8 cellular contexts compared by ENCODE assay signal in genomic region chr1:6794164-6794563, GRCh38. TPM values are rescaled to one million over a fixed set of nuclear protein-coding genes. Genes with fewer than 3 reads are reported as not detected.
A peak's percentile ranks its signal among the peaks of the same experiment; 100 is the strongest.
DNase-seq lines count a peak whose midpoint lies in the region; ATAC-seq and TF ChIP-seq lines count a peak whose summit lies in the region.

No MANE protein-coding gene starts in this region.

- intact Hi-C loops in upper lobe of right lung (cut with DNase I), result loop anchor here (5.0 to 10.0 kb wide), 2 partner anchors 281 to 853 kb away; no protein-coding TSS in a partner anchor

- H3K4me3 Mint-ChIP-seq in activated naive CD4-positive, alpha-beta T cell treated with anti-CD3 and anti-CD28 coated beads, Interleukin-2, amount 10 ng/mL, durations not matched to agents 7 days and 5 days, result no peak overlapping the region

- CTCF ChIA-PET in activated naive CD4-positive, alpha-beta T cell treated with anti-CD3 and anti-CD28 coated beads, Interleukin-2, amount 10 ng/mL, durations not matched to agents 7 days and 5 days (lab: Charles Lee), result no interaction called here

- DNase-seq in AG09309 (ENCODE audit: low read depth) (peak; percentile 45), HFF-Myc (ENCODE audit: extremely low read depth, low read depth) (no peak), SK-N-DZ (ENCODE audit: low spot score) (peak; percentile 28), upper lobe of right lung (no peak)
- no peak for DNase-seq in stimulated activated naive CD4-positive, alpha-beta T cell treated with Interleukin-2 at 50 U/mL for 16 hours (lab: John Stamatoyannopoulos, UW)
- no peak for DNase-seq in activated naive CD4-positive, alpha-beta T cell treated with anti-CD3 and anti-CD28 coated beads, Interleukin-2, amount 50 U/mL, for 16 hours
- DNase-seq in activated naive CD4-positive, alpha-beta T cell treated with anti-CD3 and anti-CD28 coated beads, Interleukin-2, amount 10 ng/mL, durations not matched to agents 7 days and 5 days, result no peak

- no peaks in the 10 kb centered on the region for H3K27me3 Mint-ChIP-seq in activated naive CD4-positive, alpha-beta T cell treated with anti-CD3 and anti-CD28 coated beads, Interleukin-2, amount 10 ng/mL, durations not matched to agents 7 days and 5 days

- no peak overlapping the region for H3K4me3 ChIP-seq in AG09309 (ENCODE audit: control insufficient read depth, low read depth, low read length)
- H3K4me3 ChIP-seq in HFF-Myc (replicated peaks; ENCODE audit: low read depth, low read length), result no peak overlapping the region
- no peak overlapping the region for H3K4me3 ChIP-seq in gastroesophageal sphincter
- H3K4me3 ChIP-seq in upper lobe of right lung, result no peak overlapping the region

- H3K27ac Mint-ChIP-seq in activated naive CD4-positive, alpha-beta T cell treated with anti-CD3 and anti-CD28 coated beads, Interleukin-2, amount 10 ng/mL, durations not matched to agents 7 days and 5 days, result no peak overlapping the region

- no peak for TF ChIP-seq POLR2A in gastroesophageal sphincter (IDR thresholded peaks at IDR 0.05)

- no peaks in the 10 kb centered on the region for H3K9me3 Mint-ChIP-seq in activated naive CD4-positive, alpha-beta T cell treated with anti-CD3 and anti-CD28 coated beads, Interleukin-2, amount 10 ng/mL, durations not matched to agents 7 days and 5 days

- H3K27me3 ChIP-seq in gastroesophageal sphincter, result no peaks in the 10 kb centered on the region
- H3K27me3 ChIP-seq in upper lobe of right lung, result no peaks in the 10 kb centered on the region

- peaks cover 6 to 72% (median 9%) of the 10 kb centered on the region in 3 donors for H3K4me1 ChIP-seq in gastroesophageal sphincter
- peaks cover 13% of the 10 kb centered on the region for H3K4me1 ChIP-seq in upper lobe of right lung

- 53 to 55% methylated on average over 2 of the region's 2 CpGs for WGBS in gastroesophageal sphincter (ENCODE audit: low coverage in 1 of 2), 2 donors

- H3K4me1 Mint-ChIP-seq in activated naive CD4-positive, alpha-beta T cell treated with anti-CD3 and anti-CD28 coated beads, Interleukin-2, amount 10 ng/mL, durations not matched to agents 7 days and 5 days, result peaks cover 4% of the 10 kb centered on the region

- no peak for TF ChIP-seq EP300 in gastroesophageal sphincter (IDR thresholded peaks at IDR 0.05)

- H3K27ac ChIP-seq in gastroesophageal sphincter (no peak overlapping the region), upper lobe of right lung (no peak overlapping the region)

- H3K36me3 ChIP-seq in gastroesophageal sphincter, result peaks cover 0 to 3% of the 10 kb centered on the region in 2 donors
- no peaks in the 10 kb centered on the region for H3K36me3 ChIP-seq in upper lobe of right lung

- no peak for ATAC-seq in gastroesophageal sphincter
- no peak for ATAC-seq in upper lobe of right lung

- TF ChIP-seq CTCF in AG09309 (IDR thresholded peaks at IDR 0.05; ENCODE audit: control insufficient read depth, insufficient read depth, low read depth, low read length, missing control alignments) (peak; percentile 21), HFF-Myc (IDR thresholded peaks at IDR 0.05; ENCODE audit: low read depth, low read length, missing control alignments) (peak; percentile 6), gastroesophageal sphincter (IDR thresholded peaks at IDR 0.05) (peak; percentile 19 to 55 (median 44)), upper lobe of right lung (IDR thresholded peaks at IDR 0.05) (peak; percentile 50)

- peaks cover 15% of the 10 kb centered on the region for H3K36me3 Mint-ChIP-seq in activated naive CD4-positive, alpha-beta T cell treated with anti-CD3 and anti-CD28 coated beads, Interleukin-2, amount 10 ng/mL, durations not matched to agents 7 days and 5 days

- H3K9me3 ChIP-seq in gastroesophageal sphincter (no peaks in the 10 kb centered on the region), upper lobe of right lung (no peaks in the 10 kb centered on the region)

RNA-seq across cellular contexts. Expression of gene CAMTA1, which starts 8.9 kb away (rescaled TPM):
- polyA plus RNA-seq in SK-N-DZ (2014; cell fraction: cytosol; rRNA removed), result 142 and 188 TPM in 2 replicates
- polyA plus RNA-seq in SK-N-DZ (2014; cell fraction: nucleus; rRNA removed), result 90.4 and 103 TPM in 2 replicates
- total RNA-seq in gastroesophageal sphincter, result 100 to 1,000 TPM in 3 of 4 donors, 10 to 100 TPM in 1; 86.3 to 170 (median 132) TPM
- 63.4 TPM for total RNA-seq in upper lobe of right lung

Comparison
In these comparisons a context has a peak if more than half of its experiments do, and no peak if none do; other contexts are left out.
1. DNase-seq: peak in AG09309 (single experiment) and SK-N-DZ (single experiment); none in HFF-Myc (single experiment), upper lobe of right lung (single experiment), stimulated activated naive CD4-positive, alpha-beta T cell treated with Interleukin-2 at 50 U/mL for 16 hours (single experiment), activated naive CD4-positive, alpha-beta T cell treated with anti-CD3 and anti-CD28 coated beads, Interleukin-2, amount 50 U/mL, for 16 hours (single experiment) and activated naive CD4-positive, alpha-beta T cell treated with anti-CD3 and anti-CD28 coated beads, Interleukin-2, amount 10 ng/mL, durations not matched to agents 7 days and 5 days (single experiment).
2. Peak in every context shown above with its lines, with median percentiles within 50 percentile points of each other: CTCF ChIP-seq.